8 cellular contexts compared by ENCODE assay signal in the genomic region with DNA sequence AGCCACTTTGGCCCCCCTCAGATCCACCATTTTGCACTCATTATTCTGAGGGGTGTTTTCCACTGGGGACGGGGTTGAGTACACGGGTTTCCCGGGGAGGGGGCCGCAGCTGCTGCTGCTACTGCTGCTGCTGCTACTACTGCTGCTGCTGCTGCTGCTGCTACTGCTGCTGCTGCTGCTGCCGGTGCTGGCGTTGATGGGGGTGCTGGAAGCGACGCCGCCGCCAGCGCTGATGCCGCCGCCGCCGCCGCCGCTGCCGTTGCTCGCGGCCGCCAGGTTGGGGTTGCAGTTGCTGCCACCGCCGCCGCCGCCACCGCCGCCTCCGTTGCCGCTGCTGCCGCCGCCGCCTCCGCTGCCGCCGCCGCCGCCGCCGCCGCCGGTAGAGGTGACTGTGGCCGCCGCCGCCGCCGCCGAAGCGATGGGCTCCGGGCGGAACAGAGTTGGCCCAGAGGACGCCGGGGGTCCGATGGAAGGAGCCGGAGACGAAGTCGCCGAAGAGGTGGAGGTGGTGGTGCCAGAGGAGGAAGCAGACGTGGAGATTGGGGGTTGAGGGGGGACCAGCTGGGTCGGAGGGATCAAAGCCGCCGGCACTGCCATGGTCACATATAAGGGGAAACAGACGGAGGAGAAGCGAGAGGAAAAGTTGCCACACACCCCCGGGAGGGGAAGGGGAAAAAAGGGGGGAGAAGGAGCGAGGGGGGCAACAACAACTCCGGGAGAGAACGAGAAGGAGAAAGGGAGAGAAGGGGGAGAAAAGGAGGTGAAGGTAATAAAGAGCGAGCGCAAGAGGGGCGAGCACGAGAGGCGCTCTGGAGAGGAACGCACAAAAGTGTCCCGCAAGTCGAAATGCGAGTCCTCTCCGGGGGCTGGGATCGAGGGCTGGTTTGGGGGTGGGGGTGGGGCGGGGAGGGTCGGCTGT. TPM values are rescaled to one million over a fixed set of nuclear protein-coding genes. Genes with fewer than 3 reads are reported as not detected.
DNase-seq lines count a peak whose midpoint lies in the region; ATAC-seq, FAIRE-seq and TF ChIP-seq lines count a peak whose summit lies in the region.

No MANE protein-coding gene starts in this region.

- H3K27ac ChIP-seq in breast epithelium = peak overlapping the region; percentile 41 to 85

- H3K27me3 ChIP-seq in breast epithelium (peaks cover 0 to 41% of the 10 kb centered on the region in 2 donors), kidney epithelial cell (ENCODE audit: control insufficient read depth, insufficient read depth, low read length) (peaks cover 15% of the 10 kb centered on the region)

- peak overlapping the region; percentile 42 to 80 (median 62) for H3K4me3 ChIP-seq in breast epithelium
- H3K4me3 ChIP-seq in kidney epithelial cell (ENCODE audit: low read depth, low read length) = peak overlapping the region; percentile 68

- ATAC-seq in GM18868 (IDR thresholded peaks at IDR 0.05; ENCODE audit: unreplicated experiment) = peak; percentile 36
- ATAC-seq in stimulated activated naive CD8-positive, alpha-beta T cell treated with anti-CD3 and anti-CD28 coated beads, Interleukin-15, Interleukin-2, amounts not matched to agents 100 U/mL and 50 U/mL, for 24 hours = peak; percentile 28
- ATAC-seq in GM21423 (IDR thresholded peaks at IDR 0.05; ENCODE audit: unreplicated experiment) = no peak

- H3K9me3 ChIP-seq in breast epithelium = no peaks in the 10 kb centered on the region

- DNase-seq in AG08396 (ENCODE audit: low spot score) (peak; percentile 26), NCI-H526 treated with DMSO at 0.1 percent for 48 hours (lab: John Stamatoyannopoulos, UW) (peak; percentile 45), breast epithelium (ENCODE audit: low spot score in 2 of 2) (peak in 1 of 2 donors; percentile 51), kidney epithelial cell (ENCODE audit: low read depth) (no peak), HTR-8/SVneo (ENCODE audit: insufficient read length, low spot score) (no peak)
- DNase-seq in stimulated activated naive CD8-positive, alpha-beta T cell treated with anti-CD3 and anti-CD28 coated beads, Interleukin-15, Interleukin-2, amounts not matched to agents 100 U/mL and 50 U/mL, for 24 hours = peak; percentile 32

- H3K4me1 ChIP-seq in breast epithelium = no peaks in the 10 kb centered on the region

- intact Hi-C loops in breast epithelium (cut with DNase I; ENCODE audit: low total_unique reads) = no loop called here

- TF ChIP-seq POLR2A in breast epithelium (IDR thresholded peaks at IDR 0.05) = no peak

- no peaks in the 10 kb centered on the region for H3K36me3 ChIP-seq in breast epithelium
- no peaks in the 10 kb centered on the region for H3K36me3 ChIP-seq in kidney epithelial cell (ENCODE audit: control insufficient read depth, insufficient read depth, low read length)

- FAIRE-seq in HTR-8/SVneo (lab: Jason Lieb, UNC) = no peak

- TF ChIP-seq CTCF in breast epithelium (IDR thresholded peaks at IDR 0.05) (no peak), kidney epithelial cell (IDR thresholded peaks at IDR 0.05; ENCODE audit: insufficient read depth, low read length, poor library complexity, severe bottlenecking) (no peak)

RNA-seq across cellular contexts. Expression of a gene that starts 0.6 kb away (rescaled TPM):
- 10 to 100 TPM in 2 of 3 donors, 1 to 10 TPM in 1; 2.2 to 13.9 (median 11.5) TPM for total RNA-seq in breast epithelium
- total RNA-seq in kidney epithelial cell = 1.2 and 1.6 TPM in 2 replicates

Comparison
In these comparisons a context has a peak if more than half of its experiments do, and no peak if none do; other contexts are left out.
1. DNase-seq: peak in AG08396 (single experiment), NCI-H526 treated with DMSO at 0.1 percent for 48 hours (single experiment) and stimulated activated naive CD8-positive, alpha-beta T cell treated with anti-CD3 and anti-CD28 coated beads, Interleukin-15, Interleukin-2, amounts not matched to agents 100 U/mL and 50 U/mL, for 24 hours (single experiment); none in kidney epithelial cell (single experiment) and HTR-8/SVneo (single experiment).